Comparison of ENCODE assay signal across 8 cellular contexts in genomic region chr16:75116081-75116910, GRCh38. TPM values are rescaled to one million over a fixed set of nuclear protein-coding genes. Genes with fewer than 3 reads are reported as not detected.
DNase-seq lines count a peak whose midpoint lies in the region; ATAC-seq and TF ChIP-seq lines count a peak whose summit lies in the region.

Gene LDHD (minus strand): TSS chr16:75116780. CDS start chr16:75116720, 60 bp downstream.

- H3K27me3 ChIP-seq in endodermal cell (ENCODE audit: control insufficient read depth, insufficient read depth, low read length, poor library complexity, severe bottlenecking) (no peaks in the 10 kb centered on the region), lung (ENCODE audit: control insufficient read depth, insufficient read depth) (no peaks in the 10 kb centered on the region), thymus (ENCODE audit: control insufficient read depth, insufficient read depth) (no peaks in the 10 kb centered on the region)

- H3K9me3 Mint-ChIP-seq in activated CD4-positive, alpha-beta T cell treated with anti-CD3 and anti-CD28 coated beads, Interleukin-2, amount 10 ng/mL, durations not matched to agents 7 days and 5 days: peaks cover 2% of the 10 kb centered on the region
- H3K9me3 Mint-ChIP-seq in endodermal cell: peaks cover 26% of the 10 kb centered on the region

- CTCF ChIA-PET in activated CD4-positive, alpha-beta T cell treated with anti-CD3 and anti-CD28 coated beads, Interleukin-2, amount 10 ng/mL, durations not matched to agents 7 days and 5 days (lab: Charles Lee): interaction anchor here (0.8 to 1.3 kb wide), 2 partner anchors 11 to 14 kb away, joined by 3 to 4 read pairs; no protein-coding TSS in a partner anchor

- no peak within 1 kb of the TSS for H3K27ac Mint-ChIP-seq in activated CD4-positive, alpha-beta T cell treated with anti-CD3 and anti-CD28 coated beads, Interleukin-2, amount 10 ng/mL, durations not matched to agents 7 days and 5 days
- peak within 1 kb of the TSS; percentile 55 for H3K27ac Mint-ChIP-seq in endodermal cell

- no peak within 1 kb of the TSS for H3K27ac ChIP-seq in endodermal cell (ENCODE audit: low read depth, low read length)
- H3K27ac ChIP-seq in lung (ENCODE audit: low read depth in 1 of 2, low read length in 1 of 2): peak within 1 kb of the TSS; percentile 23 to 92
- H3K27ac ChIP-seq in thymus (ENCODE audit: low read depth): no peak within 1 kb of the TSS

- peaks cover 9% of the 10 kb centered on the region for H3K4me1 Mint-ChIP-seq in activated CD4-positive, alpha-beta T cell treated with anti-CD3 and anti-CD28 coated beads, Interleukin-2, amount 10 ng/mL, durations not matched to agents 7 days and 5 days
- H3K4me1 Mint-ChIP-seq in endodermal cell: peaks cover 27% of the 10 kb centered on the region

- H3K36me3 ChIP-seq in endodermal cell (ENCODE audit: control insufficient read depth, insufficient read depth, low read length): no peaks in the 10 kb centered on the region
- peaks cover 0 to 5% of the 10 kb centered on the region in 2 donors for H3K36me3 ChIP-seq in lung (ENCODE audit: control insufficient read depth in 2 of 2, insufficient read depth in 2 of 2, low read length in 2 of 2)
- H3K36me3 ChIP-seq in thymus (ENCODE audit: control insufficient read depth, insufficient read depth): no peaks in the 10 kb centered on the region

- no peaks in the 10 kb centered on the region for H3K27me3 Mint-ChIP-seq in activated CD4-positive, alpha-beta T cell treated with anti-CD3 and anti-CD28 coated beads, Interleukin-2, amount 10 ng/mL, durations not matched to agents 7 days and 5 days
- H3K27me3 Mint-ChIP-seq in endodermal cell (ENCODE audit: insufficient read depth): no peaks in the 10 kb centered on the region

- H3K4me1 ChIP-seq in endodermal cell (ENCODE audit: control insufficient read depth, insufficient read depth, low read length) (no peaks in the 10 kb centered on the region), lung (ENCODE audit: control insufficient read depth in 2 of 2, insufficient read depth in 2 of 2, low read length in 2 of 2) (peaks cover 0 to 20% of the 10 kb centered on the region in 2 donors), thymus (ENCODE audit: control insufficient read depth, insufficient read depth, low read length) (peaks cover 24% of the 10 kb centered on the region)

- ATAC-seq in lung (ENCODE audit: insufficient read depth, low FRiP score) (peak; percentile 93), HG02973 (IDR thresholded peaks at IDR 0.05; ENCODE audit: unreplicated experiment) (no peak)

- no peak within 1 kb of the TSS for H3K4me3 ChIP-seq in endodermal cell (ENCODE audit: low read length)
- H3K4me3 ChIP-seq in lung: peak within 1 kb of the TSS; percentile 40
- peak within 1 kb of the TSS; percentile 24 for H3K4me3 ChIP-seq in thymus (ENCODE audit: low read length)

- no peaks in the 10 kb centered on the region for H3K36me3 Mint-ChIP-seq in activated CD4-positive, alpha-beta T cell treated with anti-CD3 and anti-CD28 coated beads, Interleukin-2, amount 10 ng/mL, durations not matched to agents 7 days and 5 days (ENCODE audit: low read depth)
- H3K36me3 Mint-ChIP-seq in endodermal cell (ENCODE audit: low read depth): no peaks in the 10 kb centered on the region

- peak within 1 kb of the TSS; percentile 13 for H3K4me3 Mint-ChIP-seq in activated CD4-positive, alpha-beta T cell treated with anti-CD3 and anti-CD28 coated beads, Interleukin-2, amount 10 ng/mL, durations not matched to agents 7 days and 5 days
- peak within 1 kb of the TSS; percentile 46 for H3K4me3 Mint-ChIP-seq in endodermal cell

- TF ChIP-seq CTCF in endodermal cell (conservative IDR thresholded peaks at IDR 0.05) (no peak), lung (IDR thresholded peaks at IDR 0.05; ENCODE audit: control extremely low read depth, extremely low read depth) (no peak)

- POLR2A ChIA-PET in activated CD4-positive, alpha-beta T cell treated with anti-CD3 and anti-CD28 coated beads, Interleukin-2, amount 10 ng/mL, durations not matched to agents 7 days and 5 days (lab: Charles Lee): no interaction called here

- H3K9ac ChIP-seq in endodermal cell (ENCODE audit: extremely low read depth, low read length, poor library complexity, severe bottlenecking): no peak within 1 kb of the TSS

- 66 to 88% methylated on average over 5 to 15 of the region's 15 CpGs for WGBS in endodermal cell (ENCODE audit: insufficient coverage in 1 of 2, insufficient read length in 1 of 2), 2 experiments
- 36 to 54% methylated on average over 15 of the region's 15 CpGs for WGBS in lung, 2 donors
- 69% methylated on average over 15 of the region's 15 CpGs for WGBS in thymus

- H3K9me3 ChIP-seq in endodermal cell (ENCODE audit: control insufficient read depth, low read length) (peaks cover 15% of the 10 kb centered on the region), lung (ENCODE audit: control insufficient read depth in 2 of 2, insufficient read depth in 1 of 2, low read length in 1 of 2) (no peaks in the 10 kb centered on the region), thymus (ENCODE audit: control insufficient read depth) (no peaks in the 10 kb centered on the region)

- no peak for DNase-seq in activated CD4-positive, alpha-beta T cell treated with anti-CD3 and anti-CD28 coated beads, Interleukin-2, amount 10 ng/mL, durations not matched to agents 7 days and 5 days
- DNase-seq in activated CD4-positive, alpha-beta T cell treated with anti-CD3 and anti-CD28 coated beads for 4 hours: no peak
- peak; percentile 66 for DNase-seq in SHP77 treated with DMSO at 0.1 percent for 48 hours (lab: John Stamatoyannopoulos, UW)
- peak; percentile 82 for DNase-seq in endodermal cell
- DNase-seq in lung (ENCODE audit: low spot score): peak; percentile 86
- no peak for DNase-seq in foreskin melanocyte

RNA-seq across cellular contexts. Expression of gene LDHD, which starts in this region (rescaled TPM):
- under 1 TPM in 1 of 2 experiments, not detected in 1; 0.20 TPM for total RNA-seq in activated CD4-positive, alpha-beta T cell treated with anti-CD3 and anti-CD28 coated beads, Interleukin-2, amount 10 ng/mL, durations not matched to agents 7 days and 5 days
- total RNA-seq in endodermal cell (1 to 10 TPM; 1.4 to 4.3 TPM), lung (10 to 100 TPM in 1 of 2 donors, 1 to 10 TPM in 1; 7.0 to 17.0 TPM)
- polyA plus RNA-seq in endodermal cell (2013, experiment 1 of 2): 1.3 TPM
- 0.70 TPM for polyA plus RNA-seq in endodermal cell (2013, experiment 2 of 2)
- polyA plus RNA-seq in lung (1 to 10 TPM; 4.3 to 9.2 TPM), thymus (1.6 TPM)

Comparison
In these comparisons a context has a peak if more than half of its experiments do, and no peak if none do; other contexts are left out.
1. DNase-seq: peak in SHP77 treated with DMSO at 0.1 percent for 48 hours (single experiment), endodermal cell (single experiment) and lung (single experiment); none in activated CD4-positive, alpha-beta T cell treated with anti-CD3 and anti-CD28 coated beads, Interleukin-2, amount 10 ng/mL, durations not matched to agents 7 days and 5 days (single experiment), activated CD4-positive, alpha-beta T cell treated with anti-CD3 and anti-CD28 coated beads for 4 hours (0 of 2) and foreskin melanocyte (single experiment).
2. H3K27ac ChIP-seq: peak in lung (2 of 2); none in endodermal cell (single experiment) and thymus (single experiment).